ENCODE assay signal across 1 cellular context in genomic region chr1:12760256-12760795, GRCh38.
TF ChIP-seq lines count a peak whose summit lies in the region.

No MANE protein-coding gene starts in this region.

TF ChIP-seq in HEK293T, 16 proteins besides CTCF, POLR2A, EP300 and RAD21 (continued from another document):
- TF ChIP-seq PKNOX1 (IDR thresholded peaks at IDR 0.05) (no peak), ZNF384 (IDR thresholded peaks at IDR 0.05) (no peak), NFRKB (IDR thresholded peaks at IDR 0.05) (no peak)
TF ChIP-seq in HEK293T: peak in this region for 0.
